8 cellular contexts compared by ENCODE assay signal in genomic region chr6:30325873-30326445, GRCh38. TPM values are rescaled to one million over a fixed set of nuclear protein-coding genes. Genes with fewer than 3 reads are reported as not detected.
A peak's percentile ranks its signal among the peaks of the same experiment; 100 is the strongest.
DNase-seq lines count a peak whose midpoint lies in the region; ATAC-seq, FAIRE-seq and TF ChIP-seq lines count a peak whose summit lies in the region.

No MANE protein-coding gene starts in this region.

- peak overlapping the region; percentile 77 for H3K4me2 ChIP-seq in keratinocyte (ENCODE audit: control insufficient read depth, extremely low read depth, insufficient read depth, low read depth, low read length)

- peak; percentile 49 for DNase-seq in DMS153 (lab: John Stamatoyannopoulos, UW)
- DNase-seq in KG1 (lab: John Stamatoyannopoulos, UW) = peak; percentile 84
- DNase-seq in SJCRH30 = peak; percentile 48 to 66
- DNase-seq in ascending aorta (ENCODE audit: low spot score in 2 of 2) = peak in 1 of 2 donors; percentile 20
- DNase-seq in keratinocyte (ENCODE audit: low read depth, low spot score) = no peak
- DNase-seq in stimulated activated CD4-positive, alpha-beta T cell treated with anti-CD3 and anti-CD28 coated beads, Interleukin-15, amount 100 ng/mL, for 24 hours = peak; percentile 77

- peak overlapping the region; percentile 67 for H2AFZ ChIP-seq in keratinocyte (ENCODE audit: control insufficient read depth, low read length)

- H3K4me1 ChIP-seq in SJCRH30 = no peaks in the 10 kb centered on the region; the same call in 1 of the 2 replicates
- H3K4me1 ChIP-seq in ascending aorta = peaks cover 0 to 20% of the 10 kb centered on the region in 2 donors
- peaks cover 38% of the 10 kb centered on the region for H3K4me1 ChIP-seq in keratinocyte (ENCODE audit: control insufficient read depth, extremely low read depth, insufficient read depth, low read length)

- dilution Hi-C loops in keratinocyte (cut with MboI; ENCODE audit: extremely low pct_ligation_motif_present, low sequenced_read_pairs) = loop anchor here (25.0 kb wide), 1 partner anchor 89 kb away; no protein-coding TSS in a partner anchor

- H4K20me1 ChIP-seq in keratinocyte (ENCODE audit: control insufficient read depth, extremely low read depth, insufficient read depth, low read length) = no peaks in the 10 kb centered on the region

- H3K36me3 ChIP-seq in SJCRH30 (0 out of 2 replicates have a peak, but pooled peaks cover 2% of the 10 kb centered on the region), ascending aorta (peaks cover 18 to 19% of the 10 kb centered on the region in 2 donors), keratinocyte (ENCODE audit: control insufficient read depth in 2 of 2, extremely low read depth in 1 of 2, insufficient read depth in 2 of 2, low read length in 2 of 2) (peaks cover 12% of the 10 kb centered on the region in 2 experiments)

- TF ChIP-seq CTCF in ascending aorta (IDR thresholded peaks at IDR 0.05) (no peak), keratinocyte (optimal IDR thresholded peaks at IDR 0.05 in 1 of 3, IDR thresholded peaks at IDR 0.05 in 1 of 3, conservative IDR thresholded peaks at IDR 0.05 in 1 of 3; ENCODE audit: extremely low read depth in 1 of 3, insufficient read depth in 2 of 3, low read length in 3 of 3) (no peak)

- intact Hi-C loops in ascending aorta (cut with DNase I) = loop anchor here (1.0 to 10.0 kb wide), 5 partner anchors 67 to 946 kb away; partner anchors contain the start of genes HLA-C, PPP1R11 and TRIM26

- H3K9ac ChIP-seq in keratinocyte (ENCODE audit: control insufficient read depth, extremely low read depth, insufficient read depth, low read length) = peak overlapping the region; percentile 89

- H3K4me3 ChIP-seq in SJCRH30 (peak overlapping the region; percentile 95), ascending aorta (peak overlapping the region; percentile 76 to 95), keratinocyte (ENCODE audit: control insufficient read depth in 2 of 3, extremely low read depth in 1 of 3, insufficient read depth in 2 of 3, low read depth in 1 of 3, low read length in 3 of 3) (peak overlapping the region; percentile 75 to 78 (median 76))

- FAIRE-seq in keratinocyte (lab: Jason Lieb, UNC) = peak; percentile 13

- H3K27ac ChIP-seq in SJCRH30 (peak overlapping the region; percentile 78), ascending aorta (peak overlapping the region; percentile 97 to 99), keratinocyte (ENCODE audit: control insufficient read depth, insufficient read depth, low read length) (peak overlapping the region; percentile 99)

- ATAC-seq in GM21737 (IDR thresholded peaks at IDR 0.05; ENCODE audit: unreplicated experiment) = peak; percentile 34
- ATAC-seq in GM21576 (IDR thresholded peaks at IDR 0.05; ENCODE audit: unreplicated experiment) = no peak

- no peaks in the 10 kb centered on the region for H3K9me3 ChIP-seq in SJCRH30 (replicated peaks)
- no peaks in the 10 kb centered on the region for H3K9me3 ChIP-seq in ascending aorta
- no peaks in the 10 kb centered on the region for H3K9me3 ChIP-seq in keratinocyte (ENCODE audit: control insufficient read depth, low read depth, low read length)

- no peaks in the 10 kb centered on the region for H3K9me1 ChIP-seq in keratinocyte (ENCODE audit: control insufficient read depth, extremely low read depth, insufficient read depth, low read length)

- no peaks in the 10 kb centered on the region for H3K27me3 ChIP-seq in SJCRH30
- H3K27me3 ChIP-seq in ascending aorta = no peaks in the 10 kb centered on the region
- H3K27me3 ChIP-seq in keratinocyte (ENCODE audit: control insufficient read depth, extremely low read depth, insufficient read depth, low read length) = no peaks in the 10 kb centered on the region

- H3K79me2 ChIP-seq in keratinocyte (ENCODE audit: control insufficient read depth, insufficient read depth, low read length) = peaks cover 47% of the 10 kb centered on the region

RNA-seq across cellular contexts. Expression of gene TRIM39, which starts 0.8 kb away (rescaled TPM):
- total RNA-seq in SJCRH30 (2014; rRNA removed; shearing (Covaris generic)) = 5.9 and 8.7 TPM in 2 replicates
- total RNA-seq in ascending aorta = 2.8 TPM
- 6.4 to 7.9 TPM (median 7.4 TPM) in 3 replicates for polyA plus RNA-seq in keratinocyte
- polyA plus RNA-seq in keratinocyte (2011; ENCODE audit: low read depth) = 15.0 TPM
- 5.9 and 6.5 TPM in 2 replicates for polyA plus RNA-seq in keratinocyte (2011; cell fraction: cytosol; rRNA removed)
- 15.6 and 17.0 TPM in 2 replicates for polyA plus RNA-seq in keratinocyte (2011; cell fraction: nucleus; rRNA removed)
- 6.7 and 8.1 TPM in 2 replicates for polyA plus RNA-seq in keratinocyte (2012; ENCODE audit: low replicate concordance)
- 5.6 to 7.9 TPM (median 6.3 TPM) in 3 replicates for polyA minus RNA-seq in keratinocyte
- 3.5 TPM for polyA minus RNA-seq in keratinocyte (2011; cell fraction: cytosol; rRNA and poly(A)+ RNA removed)
- 5.7 and 6.3 TPM in 2 replicates for polyA minus RNA-seq in keratinocyte (2011; cell fraction: nucleus; rRNA and poly(A)+ RNA removed)

RNA-seq across cellular contexts. Expression of gene RPP21, which starts 19.0 kb away (rescaled TPM):
- total RNA-seq in SJCRH30 (2014; rRNA removed; shearing (Covaris generic)) = 38.0 and 52.4 TPM in 2 replicates
- total RNA-seq in ascending aorta = 262 TPM
- 25.7 to 40.5 TPM (median 26.8 TPM) in 3 replicates for polyA plus RNA-seq in keratinocyte
- 11.4 TPM for polyA plus RNA-seq in keratinocyte (2011; ENCODE audit: low read depth)
- 16.8 and 42.1 TPM in 2 replicates for polyA plus RNA-seq in keratinocyte (2011; cell fraction: cytosol; rRNA removed)
- polyA plus RNA-seq in keratinocyte (2011; cell fraction: nucleus; rRNA removed) = 24.3 and 31.3 TPM in 2 replicates
- polyA plus RNA-seq in keratinocyte (2012; ENCODE audit: low replicate concordance) = 43.3 and 61.2 TPM in 2 replicates
- polyA minus RNA-seq in keratinocyte = 5.8 to 24.4 TPM (median 11.1 TPM) in 3 replicates
- 28.8 TPM for polyA minus RNA-seq in keratinocyte (2011; cell fraction: cytosol; rRNA and poly(A)+ RNA removed)
- polyA minus RNA-seq in keratinocyte (2011; cell fraction: nucleus; rRNA and poly(A)+ RNA removed) = 2.7 and 5.9 TPM in 2 replicates
